In the genomic region with DNA sequence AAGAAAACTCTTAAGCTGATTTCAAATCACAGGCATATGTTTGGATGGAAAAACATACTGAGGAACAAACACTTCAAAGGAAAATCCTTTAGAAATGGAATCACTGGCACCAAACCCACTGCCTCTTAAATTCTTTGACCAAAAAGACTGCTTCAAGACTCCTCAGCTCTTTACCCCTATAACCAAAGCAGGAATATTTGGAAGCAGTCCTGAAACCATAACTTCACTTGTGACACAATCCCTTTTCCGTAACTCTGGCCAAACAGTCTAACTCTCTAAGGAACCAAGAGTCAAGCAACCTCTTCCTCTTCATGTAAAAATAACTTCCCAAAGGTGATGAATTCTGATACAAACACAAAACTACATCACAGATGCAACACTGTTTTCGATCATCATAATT, we compare ENCODE assay signal across 18 cellular contexts.
A peak's percentile ranks its signal among the peaks of the same experiment; 100 is the strongest.
DNase-seq lines count a peak whose midpoint lies in the region; TF ChIP-seq lines count a peak whose summit lies in the region.
"Had no signal": no experiment of that assay in that cellular context is flagged by ENCODE, and none has a peak within 500 bp of the region (broad histone marks: within the 10 kb centered on the region; RNA-seq: fewer than 3 reads in every experiment).

No MANE protein-coding gene starts in this region.

- H3K4me3 ChIP-seq in skeletal muscle cell (ENCODE audit: low read depth, low read length) (no peak overlapping the region), uterus (no peak overlapping the region)
- H3K4me3 ChIP-seq: BLaER1 had no signal

- H3K9me3 Mint-ChIP-seq in Calu3 (ENCODE audit: low read depth, unreplicated experiment), result no peaks in the 10 kb centered on the region

- H3K27me3 Mint-ChIP-seq in Calu3 (ENCODE audit: unreplicated experiment), result peaks cover 7% of the 10 kb centered on the region
- H3K27me3 Mint-ChIP-seq: CD4-positive, alpha-beta memory T cell; CD8-positive, alpha-beta memory T cell had no signal

- H3K4me1 Mint-ChIP-seq in Calu3 (ENCODE audit: low read depth, unreplicated experiment), result no peaks in the 10 kb centered on the region
- H3K4me1 Mint-ChIP-seq: CD14-positive monocyte; CD4-positive, alpha-beta memory T cell; CD4-positive, CD25-positive, alpha-beta regulatory T cell; CD8-positive, alpha-beta memory T cell had no signal

- H3K36me3 ChIP-seq in uterus, result no peaks in the 10 kb centered on the region
- H3K36me3 ChIP-seq: BE2C, BLaER1 had no signal

- H3K27me3 ChIP-seq in uterus, result no peaks in the 10 kb centered on the region
- H3K27me3 ChIP-seq: BE2C, BLaER1 had no signal

- no peak overlapping the region for H3K4me3 Mint-ChIP-seq in Calu3 (ENCODE audit: low read depth, unreplicated experiment)
- H3K4me3 Mint-ChIP-seq: CD14-positive monocyte; CD4-positive, alpha-beta memory T cell; CD4-positive, CD25-positive, alpha-beta regulatory T cell; CD8-positive, alpha-beta memory T cell had no signal

- H3K27ac ChIP-seq in uterus, result no peak overlapping the region
- H3K27ac ChIP-seq: BLaER1 had no signal

- no peaks in the 10 kb centered on the region for H3K9me3 ChIP-seq in uterus
- H3K9me3 ChIP-seq: BE2C, BLaER1 had no signal

- CTCF ChIA-PET in Calu3 (lab: Charles Lee), result no interaction called here

- BruUV-seq in Calu3 (replicated peaks; lab: Mats Ljungman, UMichigan), result no TSS peak

- H3K36me3 Mint-ChIP-seq in Calu3 (ENCODE audit: insufficient read depth, unreplicated experiment), result no peaks in the 10 kb centered on the region
- H3K36me3 Mint-ChIP-seq: CD14-positive monocyte; CD4-positive, alpha-beta memory T cell; CD4-positive, CD25-positive, alpha-beta regulatory T cell; CD8-positive, alpha-beta memory T cell had no signal

- DNase-seq in astrocyte of the hippocampus (ENCODE audit: low read depth, low spot score), result peak; percentile 62
- peak; percentile 21 for DNase-seq in fibroblast of peridontal ligament (ENCODE audit: extremely low read depth)
- peak; percentile 17 for DNase-seq in skeletal muscle cell (ENCODE audit: low read depth)
- DNase-seq in uterus, result no peak
- no peak for DNase-seq in stimulated activated CD4-positive, alpha-beta T cell treated with anti-CD3 and anti-CD28 coated beads, Interleukin-12 subunit alpha, Interleukin-12 subunit beta, amount 100 ng/mL, for 4 hours
- no peak for DNase-seq in Calu3
- DNase-seq: 8988T; ACHN; BE2C; C1 segment of cervical spinal cord; CD4-positive, alpha-beta memory T cell; CD4-positive, CD25-positive, alpha-beta regulatory T cell; CD8-positive, alpha-beta memory T cell; COR-L47; DMS79 treated with DMSO at 0.1 percent for 48 hours; GF-D8 had no signal

- intact Hi-C loops in uterus (cut with DNase I; ENCODE audit: low total_unique reads), result no loop called here
- intact Hi-C loops in Calu3 (cut with micrococcal nuclease; ENCODE audit: unreplicated experiment), result no loop called here

- no peak for TF ChIP-seq CTCF in uterus (IDR thresholded peaks at IDR 0.05)
- no peak for TF ChIP-seq CTCF in Calu3 (IDR thresholded peaks at IDR 0.05; ENCODE audit: unreplicated experiment)

- H3K4me1 ChIP-seq in uterus, result no peaks in the 10 kb centered on the region
- H3K4me1 ChIP-seq: BE2C, BLaER1 had no signal

- no peak for TF ChIP-seq POLR2A in uterus (IDR thresholded peaks at IDR 0.05)

- no peak overlapping the region for H3K27ac Mint-ChIP-seq in Calu3 (ENCODE audit: unreplicated experiment)
- H3K27ac Mint-ChIP-seq: CD14-positive monocyte; CD4-positive, alpha-beta memory T cell; CD4-positive, CD25-positive, alpha-beta regulatory T cell; CD8-positive, alpha-beta memory T cell had no signal

Comparison
In these comparisons a context has a peak if more than half of its experiments do, and no peak if none do; other contexts are left out.
1. DNase-seq: peak in astrocyte of the hippocampus (single experiment), fibroblast of peridontal ligament (single experiment) and skeletal muscle cell (single experiment); none in uterus (0 of 2), stimulated activated CD4-positive, alpha-beta T cell treated with anti-CD3 and anti-CD28 coated beads, Interleukin-12 subunit alpha, Interleukin-12 subunit beta, amount 100 ng/mL, for 4 hours (single experiment) and Calu3 (single experiment).